ENCODE assay signal across 13 cellular contexts in the genomic region with DNA sequence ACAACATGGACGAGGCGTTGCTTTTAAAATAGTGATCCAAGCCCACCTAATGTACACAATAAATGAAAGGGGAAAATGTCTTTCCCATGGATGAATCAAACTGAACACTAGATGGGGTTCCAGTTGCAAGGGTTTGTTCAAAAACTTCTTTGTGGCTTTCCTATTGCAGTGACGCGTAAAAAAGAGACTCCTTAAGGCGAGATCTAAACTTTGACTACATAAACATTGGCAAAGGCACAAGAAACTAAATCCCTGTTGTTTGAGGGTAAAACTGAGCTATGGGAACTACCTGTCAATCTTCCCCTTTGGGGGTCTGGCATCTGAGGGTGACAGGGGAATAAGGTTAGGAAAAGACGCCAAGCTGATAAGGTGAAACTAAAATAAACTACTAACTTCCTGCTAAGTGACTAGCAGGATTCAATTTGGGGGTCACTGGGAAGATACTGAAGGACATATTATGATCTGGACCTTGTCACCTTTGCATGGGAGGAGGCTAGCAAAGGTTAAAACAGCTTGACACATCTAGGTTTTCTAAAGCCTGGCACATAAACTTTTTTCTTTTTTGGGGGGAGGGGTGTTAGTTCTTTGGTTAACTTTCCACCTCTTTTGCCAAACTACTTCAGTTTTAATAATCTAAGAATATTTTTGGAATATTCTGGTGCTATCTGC. TPM values are rescaled to one million over a fixed set of nuclear protein-coding genes. Genes with fewer than 3 reads are reported as not detected.
DNase-seq lines count a peak whose midpoint lies in the region; ATAC-seq and TF ChIP-seq lines count a peak whose summit lies in the region.
"Had no signal": no experiment of that assay in that cellular context is flagged by ENCODE, and none has a peak within 500 bp of the region (broad histone marks: within the 10 kb centered on the region; RNA-seq: fewer than 3 reads in every experiment).

No MANE protein-coding gene starts in this region.

- dilution Hi-C loops in IMR-90 (cut with HindIII; ENCODE audit: low sequenced_read_pairs, unreplicated experiment): no loop called here

- intact Hi-C loops in IMR-90 (cut with micrococcal nuclease): loop anchor here (1.0 to 5.0 kb wide), 4 partner anchors 616 to 836 kb away; no protein-coding TSS in a partner anchor

- H3K4me1 Mint-ChIP-seq in endodermal cell (peaks cover 61% of the 10 kb centered on the region), nephron (peaks cover 20% of the 10 kb centered on the region)

- DNase-seq in AG09319 (ENCODE audit: extremely low read depth, low read depth) (no peak), IMR-90 (peak; percentile 75), endodermal cell (no peak), BE2C (no peak), NAMALWA (ENCODE audit: low spot score) (no peak)
- DNase-seq: activated T-cell treated with anti-CD3 and anti-CD28 coated beads, Interleukin-2, amount 50 U/mL, for 72 hours; effector memory CD4-positive, alpha-beta T cell; NCI-H510A; T-helper 9 cell had no signal

- TF ChIP-seq CTCF in AG09319 (IDR thresholded peaks at IDR 0.05; ENCODE audit: low read depth, low read length): peak; percentile 46
- peak; percentile 73 for TF ChIP-seq CTCF in IMR-90 (conservative IDR thresholded peaks at IDR 0.05; ENCODE audit: low read depth, low read length)
- TF ChIP-seq CTCF in endodermal cell (conservative IDR thresholded peaks at IDR 0.05): peak; percentile 48
- TF ChIP-seq CTCF in nephron (IDR thresholded peaks at IDR 0.05; ENCODE audit: unreplicated experiment in 3 of 3): peak; percentile 46 to 57 (median 52)
- no peak for TF ChIP-seq CTCF in BE2C (IDR thresholded peaks at IDR 0.05; ENCODE audit: low read depth, low read length)

- H3K79me1 ChIP-seq in IMR-90 (ENCODE audit: low read depth in 1 of 2, low read length in 2 of 2): peaks cover 0 to 15% of the 10 kb centered on the region in 2 experiments; a peak in 2 of 4 replicates

- H4K5ac ChIP-seq in IMR-90 (ENCODE audit: low read depth, low read length): no peak overlapping the region

- H3K9me3 ChIP-seq in IMR-90 (ENCODE audit: control insufficient read depth, insufficient read depth, low read length): no peaks in the 10 kb centered on the region
- no peaks in the 10 kb centered on the region for H3K9me3 ChIP-seq in endodermal cell (ENCODE audit: control insufficient read depth, low read length)
- no peaks in the 10 kb centered on the region for H3K9me3 ChIP-seq in BE2C

- 0 out of 2 replicates have a peak, but pooled peaks cover 3% of the 10 kb centered on the region for H3K9me1 ChIP-seq in IMR-90 (ENCODE audit: insufficient read depth, low read length)

- H3K36me3 Mint-ChIP-seq in endodermal cell (ENCODE audit: low read depth) (peaks cover 45% of the 10 kb centered on the region), nephron (ENCODE audit: low read depth) (peaks cover 19% of the 10 kb centered on the region)

- peak overlapping the region; percentile 57; the same call in 1 of the 3 replicates for H2BK15ac ChIP-seq in IMR-90 (ENCODE audit: low read depth, low read length)

- 0 out of 2 replicates have a peak overlapping the region, but pooled peaks have one; percentile 29 for H3K23ac ChIP-seq in IMR-90 (ENCODE audit: low read depth, low read length)

- peaks cover 21% of the 10 kb centered on the region for H3K27me3 Mint-ChIP-seq in endodermal cell (ENCODE audit: insufficient read depth)
- peaks cover 98% of the 10 kb centered on the region for H3K27me3 Mint-ChIP-seq in nephron (ENCODE audit: low read depth)

- POLR2A ChIA-PET in IMR-90 (lab: Charles Lee; ENCODE audit: unreplicated experiment): interaction anchor here (0.6 to 1.0 kb wide), 2 partner anchors 672 to 723 kb away, joined by 3 read pairs; no protein-coding TSS in a partner anchor

- WGBS in IMR-90 (ENCODE audit: extremely low coverage in 2 of 2, insufficient read length in 1 of 2), 2 experiments: no CpG with 5 or more reads among the region's 6 CpGs
- WGBS in endodermal cell (ENCODE audit: insufficient coverage in 1 of 2, insufficient read length in 1 of 2), 2 experiments: 35 to 57% methylated on average over 4 to 6 of the region's 6 CpGs

- TF ChIP-seq RAD21 in IMR-90 (IDR thresholded peaks at IDR 0.05; ENCODE audit: low read length): peak; percentile 75

- peak overlapping the region; percentile 92 for H3K4me2 ChIP-seq in IMR-90 (ENCODE audit: low read depth, low read length)

- H4K91ac ChIP-seq in IMR-90 (ENCODE audit: insufficient read depth, low read depth, low read length): no peak overlapping the region

- H3K14ac ChIP-seq in IMR-90 (replicated peaks; ENCODE audit: low read depth, low read length): 0 out of 2 replicates have a peak overlapping the region, but pooled peaks have one; percentile 26

- no peak overlapping the region for H3K27ac ChIP-seq in IMR-90 (ENCODE audit: insufficient read depth, low read length)
- no peak overlapping the region for H3K27ac ChIP-seq in endodermal cell (ENCODE audit: low read depth, low read length)

- H3K9ac ChIP-seq in IMR-90 (ENCODE audit: low read depth, low read length): peak overlapping the region; percentile 65; the same call in 1 of the 2 replicates
- H3K9ac ChIP-seq in endodermal cell (ENCODE audit: extremely low read depth, low read length, poor library complexity, severe bottlenecking): no peak overlapping the region

- 0 out of 2 replicates have a peak, but pooled peaks have one; percentile 16 for ATAC-seq in IMR-90 (ENCODE audit: low read depth)
- no peak for ATAC-seq in GM19397 (IDR thresholded peaks at IDR 0.05; ENCODE audit: unreplicated experiment)
- no peak for ATAC-seq in GM18907 (IDR thresholded peaks at IDR 0.05; ENCODE audit: unreplicated experiment)
- ATAC-seq: activated T-cell treated with anti-CD3 and anti-CD28 coated beads, Interleukin-2, amount 50 U/mL, for 72 hours had no signal

- peak overlapping the region; percentile 58 for H2AFZ ChIP-seq in IMR-90 (replicated peaks; ENCODE audit: low read length, poor library complexity)

- no peak overlapping the region for H2BK20ac ChIP-seq in IMR-90 (ENCODE audit: low read depth, low read length)

- H4K8ac ChIP-seq in IMR-90 (ENCODE audit: low read depth in 2 of 2, low read length in 2 of 2): no peak overlapping the region

- H3K27ac Mint-ChIP-seq in endodermal cell: no peak overlapping the region
- peak overlapping the region; percentile 19 to 92 (median 77) for H3K27ac Mint-ChIP-seq in nephron
- H3K27ac Mint-ChIP-seq: activated T-cell treated with anti-CD3 and anti-CD28 coated beads, Interleukin-2, amount 50 U/mL, for 72 hours had no signal

- no peak overlapping the region for H2AK5ac ChIP-seq in IMR-90 (ENCODE audit: low read depth, low read length)

- no peak overlapping the region for H3K56ac ChIP-seq in IMR-90 (ENCODE audit: extremely low read depth, insufficient read depth, low read length)

- H3K18ac ChIP-seq in IMR-90 (ENCODE audit: low read depth, low read length): no peak overlapping the region

- BruUV-seq in IMR-90 (replicated peaks; lab: Mats Ljungman, UMichigan): no TSS peak

- H3K4me3 ChIP-seq in IMR-90 (ENCODE audit: insufficient read depth, low read depth, low read length): peak overlapping the region; percentile 34; the same call in 1 of the 2 replicates
- H3K4me3 ChIP-seq in endodermal cell (ENCODE audit: low read length): peak overlapping the region; percentile 99
- no peak overlapping the region for H3K4me3 ChIP-seq in BE2C (ENCODE audit: low read depth, low read length)
- H3K4me3 ChIP-seq: lung had no signal

- peak overlapping the region; percentile 28; the same call in 1 of the 2 replicates for H2BK120ac ChIP-seq in IMR-90 (ENCODE audit: low read depth, low read length)

- no peak overlapping the region for H2AK9ac ChIP-seq in IMR-90 (replicated peaks; ENCODE audit: low read depth, low read length, poor library complexity)

- CTCF ChIA-PET in IMR-90 (lab: Yijun Ruan, JAX): interaction anchor here (0.5 to 1.2 kb wide), 2 partner anchors 8 to 841 kb away, joined by 3 read pairs; no protein-coding TSS in a partner anchor

- no peaks in the 10 kb centered on the region for H3K4me1 ChIP-seq in IMR-90 (ENCODE audit: control insufficient read depth, insufficient read depth, low read length)
- H3K4me1 ChIP-seq in endodermal cell (ENCODE audit: control insufficient read depth, insufficient read depth, low read length): peaks cover 21% of the 10 kb centered on the region
- no peaks in the 10 kb centered on the region for H3K4me1 ChIP-seq in BE2C

- H4K20me1 ChIP-seq in IMR-90 (ENCODE audit: insufficient read depth, low read length): peaks cover 30% of the 10 kb centered on the region; the same call in 1 of the 2 replicates

- peaks cover 9% of the 10 kb centered on the region for H3K36me3 ChIP-seq in IMR-90 (ENCODE audit: control insufficient read depth, insufficient read depth, low read length)
- peaks cover 19% of the 10 kb centered on the region for H3K36me3 ChIP-seq in endodermal cell (ENCODE audit: control insufficient read depth, insufficient read depth, low read length)
- no peaks in the 10 kb centered on the region for H3K36me3 ChIP-seq in BE2C

- H2BK5ac ChIP-seq in IMR-90 (ENCODE audit: low read depth, low read length, poor library complexity, severe bottlenecking): no peak overlapping the region

- H3K4me3 Mint-ChIP-seq in endodermal cell: peak overlapping the region; percentile 96
- peak overlapping the region; percentile 45 to 63 (median 51) for H3K4me3 Mint-ChIP-seq in nephron
- H3K4me3 Mint-ChIP-seq: activated T-cell treated with anti-CD3 and anti-CD28 coated beads, Interleukin-2, amount 50 U/mL, for 72 hours had no signal

- no peak for TF ChIP-seq POLR2A in IMR-90 (IDR thresholded peaks at IDR 0.05; ENCODE audit: low read depth, low read length)

- H3K27me3 ChIP-seq in IMR-90 (ENCODE audit: control insufficient read depth, insufficient read depth, low read length) (no peaks in the 10 kb centered on the region), endodermal cell (ENCODE audit: control insufficient read depth, insufficient read depth, low read length, poor library complexity, severe bottlenecking) (no peaks in the 10 kb centered on the region), BE2C (peaks cover 49% of the 10 kb centered on the region)

- H3K4ac ChIP-seq in IMR-90 (ENCODE audit: low read depth, low read length): no peak overlapping the region; the same call in 1 of the 2 replicates

- in situ Hi-C loops in IMR-90 (cut with MboI; ENCODE audit: low sequenced_read_pairs): loop anchor here (5.0 kb wide), 1 partner anchor 616 kb away; no protein-coding TSS in a partner anchor

- H3K9me3 Mint-ChIP-seq in endodermal cell (no peaks in the 10 kb centered on the region), nephron (no peaks in the 10 kb centered on the region)
- H3K9me3 Mint-ChIP-seq: activated T-cell treated with anti-CD3 and anti-CD28 coated beads, Interleukin-2, amount 50 U/mL, for 72 hours had no signal

TF ChIP-seq in IMR-90, 13 proteins besides CTCF, POLR2A, EP300 and RAD21:
- peak; percentile 73 for TF ChIP-seq SMC3 (IDR thresholded peaks at IDR 0.05; ENCODE audit: low read depth, low read length)
- TF ChIP-seq CHD1 (IDR thresholded peaks at IDR 0.05; ENCODE audit: low read depth, low read length): no peak

RNA-seq across cellular contexts. Expression of gene SALL1, which starts 4.7 kb away (rescaled TPM):
- 0.83 and 0.90 TPM in 2 replicates for total RNA-seq in IMR-90 (2012; rRNA removed)
- polyA plus RNA-seq in IMR-90 (2012; rRNA removed): 4.8 and 5.2 TPM in 2 replicates
- polyA plus RNA-seq in IMR-90 (2012; cell fraction: cytosol; rRNA removed): 1.9 and 2.5 TPM in 2 replicates
- 5.5 and 7.8 TPM in 2 replicates for polyA plus RNA-seq in IMR-90 (2012; cell fraction: nucleus; rRNA removed; ENCODE audit: low replicate concordance)
- 100 to 1,000 TPM; 122 to 172 TPM for total RNA-seq in endodermal cell
- polyA plus RNA-seq in endodermal cell (2013, experiment 1 of 2): 49.8 TPM
- polyA plus RNA-seq in endodermal cell (2013, experiment 2 of 2): 45.5 TPM
- polyA plus RNA-seq in BE2C (2012; ENCODE audit: insufficient read depth, insufficient read length, low read depth): not detected
- total RNA-seq: activated T-cell treated with anti-CD3 and anti-CD28 coated beads, Interleukin-2, amount 50 U/mL, for 72 hours had no signal
- polyA plus RNA-seq: lung had no signal

Comparison
In these comparisons a context has a peak if more than half of its experiments do, and no peak if none do; other contexts are left out.
1. RNA of gene SALL1, which starts 4.7 kb away (total RNA-seq): 122 to 172 TPM in endodermal cell; 0.83 to 0.90 TPM in IMR-90; every median in the first group is over 10 times any median in the second.